In genomic region chr9:16207161-16207560, GRCh38 we compare ENCODE assay signal across 10 cellular contexts.
DNase-seq lines count a peak whose midpoint lies in the region; ATAC-seq, FAIRE-seq and TF ChIP-seq lines count a peak whose summit lies in the region.
"Had no signal": no experiment of that assay in that cellular context is flagged by ENCODE, and none has a peak within 500 bp of the region (broad histone marks: within the 10 kb centered on the region; RNA-seq: fewer than 3 reads in every experiment).

No MANE protein-coding gene starts in this region.

- H3K27me3 ChIP-seq in BE2C = no peaks in the 10 kb centered on the region

- peaks cover 4% of the 10 kb centered on the region for H3K36me3 Mint-ChIP-seq in activated naive CD8-positive, alpha-beta T cell treated with anti-CD3 and anti-CD28 coated beads for 36 hours
- no peaks in the 10 kb centered on the region for H3K36me3 Mint-ChIP-seq in T-helper 17 cell (ENCODE audit: low read depth)
- H3K36me3 Mint-ChIP-seq: activated CD4-positive, alpha-beta memory T cell treated with anti-CD3 and anti-CD28 coated beads for 36 hours had no signal

- no peak overlapping the region for H3K4me3 ChIP-seq in BE2C (ENCODE audit: low read depth, low read length)

- peaks cover 3% of the 10 kb centered on the region for H3K27me3 Mint-ChIP-seq in activated naive CD8-positive, alpha-beta T cell treated with anti-CD3 and anti-CD28 coated beads for 36 hours
- H3K27me3 Mint-ChIP-seq in T-helper 17 cell = no peaks in the 10 kb centered on the region
- H3K27me3 Mint-ChIP-seq: activated CD4-positive, alpha-beta memory T cell treated with anti-CD3 and anti-CD28 coated beads for 36 hours had no signal

- peaks cover 7% of the 10 kb centered on the region for H3K9me3 Mint-ChIP-seq in activated naive CD8-positive, alpha-beta T cell treated with anti-CD3 and anti-CD28 coated beads for 36 hours
- H3K9me3 Mint-ChIP-seq: activated CD4-positive, alpha-beta memory T cell treated with anti-CD3 and anti-CD28 coated beads for 36 hours had no signal

- H3K9me3 ChIP-seq in BE2C (no peaks in the 10 kb centered on the region), T-helper 17 cell (ENCODE audit: control insufficient read depth, low read length, poor library complexity, severe bottlenecking) (peaks cover 4% of the 10 kb centered on the region)

- H3K36me3 ChIP-seq in BE2C = no peaks in the 10 kb centered on the region

- H3K4me1 ChIP-seq in BE2C = peaks cover 3% of the 10 kb centered on the region; the same call in 1 of the 2 replicates

- peak overlapping the region; percentile 65 for H3K27ac Mint-ChIP-seq in activated naive CD8-positive, alpha-beta T cell treated with anti-CD3 and anti-CD28 coated beads for 36 hours
- H3K27ac Mint-ChIP-seq in T-helper 17 cell = no peak overlapping the region
- H3K27ac Mint-ChIP-seq: activated CD4-positive, alpha-beta memory T cell treated with anti-CD3 and anti-CD28 coated beads for 36 hours had no signal

- no peak for FAIRE-seq in D721Med (lab: Jason Lieb, UNC)

- TF ChIP-seq CTCF in BE2C (IDR thresholded peaks at IDR 0.05; ENCODE audit: low read depth, low read length) = no peak
- no peak for TF ChIP-seq CTCF in D721Med (IDR thresholded peaks at IDR 0.05; ENCODE audit: insufficient read depth, missing control alignments)

- peak; percentile 41 for ATAC-seq in HG02885 (IDR thresholded peaks at IDR 0.05; ENCODE audit: poor library complexity, unreplicated experiment)
- ATAC-seq in HG03175 (IDR thresholded peaks at IDR 0.05; ENCODE audit: unreplicated experiment) = no peak
- no peak for ATAC-seq in activated CD4-positive, CD25-positive, alpha-beta regulatory T cell treated with anti-CD3 and anti-CD28 coated beads, Interleukin-2, amount 50 U/mL, for 24 hours
- ATAC-seq in T-helper 17 cell = no peak

- H3K4me1 Mint-ChIP-seq in activated naive CD8-positive, alpha-beta T cell treated with anti-CD3 and anti-CD28 coated beads for 36 hours = peaks cover 15% of the 10 kb centered on the region
- no peaks in the 10 kb centered on the region for H3K4me1 Mint-ChIP-seq in T-helper 17 cell

- DNase-seq in BE2C (peak; percentile 68), lung microvascular endothelial cell (ENCODE audit: low read depth in 2 of 2) (peak; percentile 16 to 68), T-helper 17 cell (no peak), D721Med (ENCODE audit: insufficient read length, low spot score) (no peak)
- DNase-seq in activated naive CD8-positive, alpha-beta T cell treated with anti-CD3 and anti-CD28 coated beads for 36 hours = peak; percentile 34
- DNase-seq: activated CD4-positive, alpha-beta memory T cell treated with anti-CD3 and anti-CD28 coated beads for 36 hours; NCI-H345 had no signal

- peak overlapping the region; percentile 58 for H3K4me3 Mint-ChIP-seq in activated naive CD8-positive, alpha-beta T cell treated with anti-CD3 and anti-CD28 coated beads for 36 hours
- H3K4me3 Mint-ChIP-seq in T-helper 17 cell = no peak overlapping the region
- H3K4me3 Mint-ChIP-seq: activated CD4-positive, alpha-beta memory T cell treated with anti-CD3 and anti-CD28 coated beads for 36 hours had no signal

Comparison
In these comparisons a context has a peak if more than half of its experiments do, and no peak if none do; other contexts are left out.
1. DNase-seq: peak in BE2C (single experiment), activated naive CD8-positive, alpha-beta T cell treated with anti-CD3 and anti-CD28 coated beads for 36 hours (single experiment) and lung microvascular endothelial cell (2 of 2); none in T-helper 17 cell (0 of 3) and D721Med (single experiment).